ENCODE assay signal across 16 cellular contexts in genomic region chr21:45105906-45106485, GRCh38. TPM values are rescaled to one million over a fixed set of nuclear protein-coding genes. Genes with fewer than 3 reads are reported as not detected.
DNase-seq lines count a peak whose midpoint lies in the region; ATAC-seq lines count a peak whose summit lies in the region.
"Had no signal": no experiment of that assay in that cellular context is flagged by ENCODE, and none has a peak within 500 bp of the region (broad histone marks: within the 10 kb centered on the region; RNA-seq: fewer than 3 reads in every experiment).

No MANE protein-coding gene starts in this region.

- POLR2A ChIA-PET in activated naive CD8-positive, alpha-beta T cell treated with anti-CD3 and anti-CD28 coated beads, Interleukin-2, amount 10 ng/mL, durations not matched to agents 7 days and 5 days (lab: Charles Lee), result interaction anchor here (1.6 kb wide), 2 partner anchors 27 to 32 kb away, joined by 5 to 7 read pairs; partner anchors contain the start of gene ADARB1

- ATAC-seq in stimulated activated naive CD8-positive, alpha-beta T cell treated with anti-CD3 and anti-CD28 coated beads, Interleukin-15, Interleukin-2, amounts not matched to agents 100 U/mL and 50 U/mL, for 24 hours, result no peak
- ATAC-seq in activated naive CD8-positive, alpha-beta T cell treated with anti-CD3 and anti-CD28 coated beads, Interleukin-2, amount 10 ng/mL, durations not matched to agents 7 days and 5 days (ENCODE audit: low read depth), result no peak
- ATAC-seq in naive B cell (ENCODE audit: low read depth in 2 of 2) (no peak), GM21528 (IDR thresholded peaks at IDR 0.05; ENCODE audit: low FRiP score, unreplicated experiment) (no peak), HG03520 (IDR thresholded peaks at IDR 0.05; ENCODE audit: unreplicated experiment) (no peak)
- ATAC-seq: esophagus mucosa, lower lobe of right lung had no signal

- peak overlapping the region; percentile 7 for H3K27ac Mint-ChIP-seq in stimulated activated naive CD8-positive, alpha-beta T cell treated with anti-CD3 and anti-CD28 coated beads, Interleukin-15, Interleukin-2, amounts not matched to agents 100 ng/mL and 50 ng/mL, for 24 hours
- peak overlapping the region; percentile 27 for H3K27ac Mint-ChIP-seq in activated naive CD8-positive, alpha-beta T cell treated with anti-CD3 and anti-CD28 coated beads, Interleukin-2, amount 10 ng/mL, durations not matched to agents 7 days and 5 days
- H3K27ac Mint-ChIP-seq in naive B cell, result peak overlapping the region; percentile 26 to 97 (median 90)

- H3K9me3 Mint-ChIP-seq in stimulated activated naive CD8-positive, alpha-beta T cell treated with anti-CD3 and anti-CD28 coated beads, Interleukin-15, Interleukin-2, amounts not matched to agents 100 ng/mL and 50 ng/mL, for 24 hours, result no peaks in the 10 kb centered on the region
- peaks cover 2% of the 10 kb centered on the region for H3K9me3 Mint-ChIP-seq in activated naive CD8-positive, alpha-beta T cell treated with anti-CD3 and anti-CD28 coated beads, Interleukin-2, amount 10 ng/mL, durations not matched to agents 7 days and 5 days
- no peaks in the 10 kb centered on the region for H3K9me3 Mint-ChIP-seq in naive B cell

- H3K4me3 Mint-ChIP-seq in stimulated activated naive CD8-positive, alpha-beta T cell treated with anti-CD3 and anti-CD28 coated beads, Interleukin-15, Interleukin-2, amounts not matched to agents 100 ng/mL and 50 ng/mL, for 24 hours, result peak overlapping the region; percentile 15
- H3K4me3 Mint-ChIP-seq in activated naive CD8-positive, alpha-beta T cell treated with anti-CD3 and anti-CD28 coated beads, Interleukin-2, amount 10 ng/mL, durations not matched to agents 7 days and 5 days, result no peak overlapping the region
- peak overlapping the region; percentile 34 to 91 (median 84) for H3K4me3 Mint-ChIP-seq in naive B cell

- no peak for DNase-seq in stimulated activated naive CD8-positive, alpha-beta T cell treated with anti-CD3 and anti-CD28 coated beads, Interleukin-15, Interleukin-2, amounts not matched to agents 100 U/mL and 50 U/mL, for 24 hours
- no peak for DNase-seq in activated naive CD8-positive, alpha-beta T cell treated with anti-CD3 and anti-CD28 coated beads, Interleukin-2, amount 10 ng/mL, durations not matched to agents 7 days and 5 days
- DNase-seq in naive B cell (no peak), NCI-H1092 treated with DMSO at 0.1 percent for 48 hours (lab: John Stamatoyannopoulos, UW) (no peak), NCI-H2227 treated with DMSO at 0.1 percent for 48 hours (lab: John Stamatoyannopoulos, UW) (no peak)
- DNase-seq: activated CD4-positive, alpha-beta T cell treated with anti-CD3 and anti-CD28 coated beads for 4 hours; activated effector memory CD4-positive, alpha-beta T cell treated with anti-CD3 and anti-CD28 coated beads, Interleukin-2, amount 50 U/mL, for 16 hours; AML-193; DMS79 treated with DMSO at 0.1 percent for 48 hours; GOT3; lower lobe of right lung; SW 1271 had no signal

- no peaks in the 10 kb centered on the region for H3K27me3 Mint-ChIP-seq in stimulated activated naive CD8-positive, alpha-beta T cell treated with anti-CD3 and anti-CD28 coated beads, Interleukin-15, Interleukin-2, amounts not matched to agents 100 ng/mL and 50 ng/mL, for 24 hours
- H3K27me3 Mint-ChIP-seq in activated naive CD8-positive, alpha-beta T cell treated with anti-CD3 and anti-CD28 coated beads, Interleukin-2, amount 10 ng/mL, durations not matched to agents 7 days and 5 days, result no peaks in the 10 kb centered on the region
- H3K27me3 Mint-ChIP-seq in naive B cell, result no peaks in the 10 kb centered on the region

- H3K4me1 Mint-ChIP-seq in stimulated activated naive CD8-positive, alpha-beta T cell treated with anti-CD3 and anti-CD28 coated beads, Interleukin-15, Interleukin-2, amounts not matched to agents 100 ng/mL and 50 ng/mL, for 24 hours (ENCODE audit: low read depth), result peaks cover 92% of the 10 kb centered on the region
- peaks cover 60% of the 10 kb centered on the region for H3K4me1 Mint-ChIP-seq in activated naive CD8-positive, alpha-beta T cell treated with anti-CD3 and anti-CD28 coated beads, Interleukin-2, amount 10 ng/mL, durations not matched to agents 7 days and 5 days
- peaks cover 64 to 97% (median 85%) of the 10 kb centered on the region in 3 donors for H3K4me1 Mint-ChIP-seq in naive B cell

- H3K36me3 Mint-ChIP-seq in stimulated activated naive CD8-positive, alpha-beta T cell treated with anti-CD3 and anti-CD28 coated beads, Interleukin-15, Interleukin-2, amounts not matched to agents 100 ng/mL and 50 ng/mL, for 24 hours (ENCODE audit: low read depth), result peaks cover 9% of the 10 kb centered on the region
- H3K36me3 Mint-ChIP-seq in activated naive CD8-positive, alpha-beta T cell treated with anti-CD3 and anti-CD28 coated beads, Interleukin-2, amount 10 ng/mL, durations not matched to agents 7 days and 5 days, result peaks cover 7% of the 10 kb centered on the region
- H3K36me3 Mint-ChIP-seq in naive B cell, result no peaks in the 10 kb centered on the region

RNA-seq across cellular contexts. Expression of gene ADARB1, which starts 31.6 kb away (rescaled TPM):
- 10 to 100 TPM; 48.3 to 48.4 TPM for total RNA-seq in activated naive CD8-positive, alpha-beta T cell treated with anti-CD3 and anti-CD28 coated beads, Interleukin-2, amount 10 ng/mL, durations not matched to agents 7 days and 5 days
- 10 to 100 TPM; 19.9 to 63.5 (median 28.7) TPM for polyA plus RNA-seq in naive B cell (ENCODE audit: low read depth in 6 of 6)

Comparison
In these comparisons a context has a peak if more than half of its experiments do, and no peak if none do; other contexts are left out.
1. H3K27ac Mint-ChIP-seq: peak in every context shown above with its lines; median percentile 90 in naive B cell; 27 in activated naive CD8-positive, alpha-beta T cell treated with anti-CD3 and anti-CD28 coated beads, Interleukin-2, amount 10 ng/mL, durations not matched to agents 7 days and 5 days; 7 in stimulated activated naive CD8-positive, alpha-beta T cell treated with anti-CD3 and anti-CD28 coated beads, Interleukin-15, Interleukin-2, amounts not matched to agents 100 ng/mL and 50 ng/mL, for 24 hours.